Comparison of ENCODE assay signal across 10 cellular contexts in genomic region chr4:1172971-1173757, GRCh38. TPM values are rescaled to one million over a fixed set of nuclear protein-coding genes. Genes with fewer than 3 reads are reported as not detected.
DNase-seq lines count a peak whose midpoint lies in the region; ATAC-seq and TF ChIP-seq lines count a peak whose summit lies in the region.
"Had no signal": no experiment of that assay in that cellular context is flagged by ENCODE, and none has a peak within 500 bp of the region (broad histone marks: within the 10 kb centered on the region; RNA-seq: fewer than 3 reads in every experiment).

No MANE protein-coding gene starts in this region.

- WGBS in esophagus, 2 donors, result 46% methylated on average over 19 to 20 of the region's 20 CpGs
- 70 to 74% methylated on average over 16 to 18 of the region's 20 CpGs for WGBS in upper lobe of left lung, 2 donors

- no peak for TF ChIP-seq POLR2A in upper lobe of left lung (IDR thresholded peaks at IDR 0.05)

- no peak overlapping the region for H3K4me3 ChIP-seq in esophagus (ENCODE audit: low read depth in 1 of 2, low read length in 2 of 2)
- peak overlapping the region in 1 of 4 donors; percentile 3 for H3K4me3 ChIP-seq in upper lobe of left lung

- DNase-seq in activated CD8-positive, alpha-beta memory T cell treated with anti-CD3 and anti-CD28 coated beads, Interleukin-2, amount 50 U/mL, for 48 hours, result peak; percentile 49
- DNase-seq in activated CD8-positive, alpha-beta memory T cell treated with anti-CD3 and anti-CD28 coated beads, Interleukin-2, amount 50 U/mL, for 4 hours, result no peak
- DNase-seq in mesenteric fat pad (ENCODE audit: low spot score) (peak; percentile 83), upper lobe of left lung (peak in 1 of 2 donors; percentile 18), NCI-H226 (no peak)
- DNase-seq: activated CD4-positive, alpha-beta T cell treated with anti-CD3 and anti-CD28 coated beads for 36 hours; NCI-H510A treated with DMSO at 0.1 percent for 48 hours had no signal

- H3K9me3 ChIP-seq in esophagus (ENCODE audit: control insufficient read depth in 2 of 2, insufficient read depth in 1 of 2, low read depth in 1 of 2, low read length in 1 of 2), result no peaks in the 10 kb centered on the region
- no peaks in the 10 kb centered on the region for H3K9me3 ChIP-seq in upper lobe of left lung

- ATAC-seq in upper lobe of left lung (ENCODE audit: low FRiP score in 2 of 2) (peak in 1 of 2 donors; percentile 73), GM21619 (IDR thresholded peaks at IDR 0.05; ENCODE audit: unreplicated experiment) (no peak), HG03045 (IDR thresholded peaks at IDR 0.05; ENCODE audit: unreplicated experiment) (no peak)
- ATAC-seq: activated CD4-positive, alpha-beta T cell treated with anti-CD3 and anti-CD28 coated beads for 36 hours had no signal

- TF ChIP-seq EP300 in upper lobe of left lung (IDR thresholded peaks at IDR 0.05), result no peak

- H3K27ac ChIP-seq in esophagus (ENCODE audit: low read depth in 2 of 2, low read length in 1 of 2), result peak overlapping the region; percentile 16 to 66
- H3K27ac ChIP-seq in upper lobe of left lung, result peak overlapping the region in 3 of 4 donors; percentile 43 to 69 (median 64)

- H3K36me3 ChIP-seq in esophagus (ENCODE audit: control insufficient read depth in 2 of 2, insufficient read depth in 2 of 2, low read length in 1 of 2) (peaks cover 0 to 19% of the 10 kb centered on the region in 2 donors), upper lobe of left lung (peaks cover 0 to 4% (median 0%) of the 10 kb centered on the region in 4 donors)

- no peaks in the 10 kb centered on the region for H3K27me3 ChIP-seq in esophagus (ENCODE audit: control insufficient read depth in 1 of 2, insufficient read depth in 2 of 2, low read length in 2 of 2)
- H3K27me3 ChIP-seq in upper lobe of left lung, result peaks cover 0 to 30% (median 17%) of the 10 kb centered on the region in 4 donors

- H3K4me1 ChIP-seq in esophagus (ENCODE audit: control insufficient read depth in 2 of 2, insufficient read depth in 2 of 2, low read length in 1 of 2) (peaks cover 6 to 35% of the 10 kb centered on the region in 2 donors), upper lobe of left lung (peaks cover 27 to 36% (median 30%) of the 10 kb centered on the region in 4 donors)

- TF ChIP-seq CTCF in upper lobe of left lung (IDR thresholded peaks at IDR 0.05), result no peak

RNA-seq across cellular contexts. Expression of gene SPON2, which starts 0.8 kb away (rescaled TPM):
- 10 to 100 TPM; 17.0 to 26.9 TPM for polyA plus RNA-seq in esophagus
- total RNA-seq in mesenteric fat pad (27.3 TPM), upper lobe of left lung (10 to 100 TPM; 23.2 to 81.3 (median 50.8) TPM)

RNA-seq across cellular contexts. Expression of gene RNF212, which starts 59.8 kb away (rescaled TPM):
- 1 to 10 TPM; 1.2 to 1.7 TPM for polyA plus RNA-seq in esophagus
- total RNA-seq in mesenteric fat pad (4.2 TPM), upper lobe of left lung (10 to 100 TPM in 1 of 6 donors, 1 to 10 TPM in 5; 2.7 to 14.7 (median 5.3) TPM)

Comparison
In these comparisons a context has a peak if more than half of its experiments do, and no peak if none do; other contexts are left out.
1. DNase-seq: peak in activated CD8-positive, alpha-beta memory T cell treated with anti-CD3 and anti-CD28 coated beads, Interleukin-2, amount 50 U/mL, for 48 hours (single experiment) and mesenteric fat pad (single experiment); none in activated CD8-positive, alpha-beta memory T cell treated with anti-CD3 and anti-CD28 coated beads, Interleukin-2, amount 50 U/mL, for 4 hours (single experiment) and NCI-H226 (single experiment).